In the genomic region with DNA sequence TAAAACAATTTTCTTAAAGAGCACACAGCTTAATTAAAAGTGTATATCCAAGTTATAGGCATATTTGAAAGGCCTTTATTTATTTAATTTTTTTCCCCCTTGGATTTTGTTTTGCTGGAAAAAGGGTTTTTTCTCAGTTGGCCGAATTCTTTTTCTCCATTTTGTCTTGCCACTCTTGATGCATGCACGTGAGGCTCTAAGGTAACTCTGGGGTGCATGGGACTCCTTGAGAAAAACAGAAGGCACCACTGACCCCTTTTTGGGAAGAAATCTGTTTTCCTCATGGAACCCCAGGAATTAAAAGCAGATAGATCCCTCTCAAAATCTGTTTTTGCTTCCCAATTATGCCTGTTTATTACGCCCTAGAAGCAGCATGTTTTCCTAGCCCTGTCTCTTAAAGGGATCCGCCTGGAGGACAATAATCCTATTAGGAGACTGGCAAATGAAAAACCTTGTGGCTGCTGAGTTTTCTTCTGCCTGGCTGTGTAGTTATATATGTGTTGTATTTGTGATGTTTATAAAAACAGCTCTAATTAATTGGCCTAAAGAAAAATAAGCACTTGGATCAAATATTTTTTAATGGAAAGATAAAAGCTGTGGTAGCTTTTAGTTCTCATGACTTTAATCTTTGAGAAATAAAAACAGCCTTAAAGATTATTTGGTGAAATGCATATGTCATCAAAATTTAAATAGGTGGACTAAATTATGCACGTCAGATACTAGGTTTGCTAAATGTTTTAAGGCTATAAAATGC, we compare ENCODE assay signal across 1 cellular context.
TF ChIP-seq lines count a peak whose summit lies in the region.

No MANE protein-coding gene starts in this region.

TF ChIP-seq in IMR-90, 13 proteins besides CTCF, POLR2A, EP300 and RAD21:
- TF ChIP-seq, protein P1, sequence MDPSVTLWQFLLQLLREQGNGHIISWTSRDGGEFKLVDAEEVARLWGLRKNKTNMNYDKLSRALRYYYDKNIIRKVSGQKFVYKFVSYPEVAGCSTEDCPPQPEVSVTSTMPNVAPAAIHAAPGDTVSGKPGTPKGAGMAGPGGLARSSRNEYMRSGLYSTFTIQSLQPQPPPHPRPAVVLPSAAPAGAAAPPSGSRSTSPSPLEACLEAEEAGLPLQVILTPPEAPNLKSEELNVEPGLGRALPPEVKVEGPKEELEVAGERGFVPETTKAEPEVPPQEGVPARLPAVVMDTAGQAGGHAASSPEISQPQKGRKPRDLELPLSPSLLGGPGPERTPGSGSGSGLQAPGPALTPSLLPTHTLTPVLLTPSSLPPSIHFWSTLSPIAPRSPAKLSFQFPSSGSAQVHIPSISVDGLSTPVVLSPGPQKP (IDR thresholded peaks at IDR 0.05; ENCODE audit: borderline replicate concordance, low read depth, low read length) = no peak
- peak; percentile 86 for TF ChIP-seq MAFK (IDR thresholded peaks at IDR 0.05; ENCODE audit: low read depth, low read length)
TF ChIP-seq in IMR-90: peak in this region for 1.
